In genomic region chr14:97891515-97891914, GRCh38 we compare ENCODE assay signal across 2 cellular contexts.
TF ChIP-seq lines count a peak whose summit lies in the region.

No MANE protein-coding gene starts in this region.

TF ChIP-seq in GM23338, 12 proteins besides CTCF, POLR2A, EP300 and RAD21:
- TF ChIP-seq ZNF462 (CRISPR knock-in tag; IDR thresholded peaks at IDR 0.05) (0 out of 2 replicates have a peak, but pooled peaks have one; percentile 23), STAT1 (IDR thresholded peaks at IDR 0.05; ENCODE audit: unreplicated experiment) (no peak), EZH2phosphoT487 (IDR thresholded peaks at IDR 0.05; ENCODE audit: unreplicated experiment) (no peak)

TF ChIP-seq in WTC11, 78 proteins besides CTCF, POLR2A, EP300 and RAD21 (continued from another document):
- TF ChIP-seq FOXP4 (CRISPR knock-in tag; IDR thresholded peaks at IDR 0.05) (no peak), TP53 (CRISPR knock-in tag; IDR thresholded peaks at IDR 0.05) (no peak), PREB (CRISPR knock-in tag; IDR thresholded peaks at IDR 0.05; ENCODE audit: borderline replicate concordance) (no peak), NR1H2 (CRISPR knock-in tag; IDR thresholded peaks at IDR 0.05) (no peak)
